ENCODE assay signal across 8 cellular contexts in genomic region chr15:84750583-84751092, GRCh38. TPM values are rescaled to one million over a fixed set of nuclear protein-coding genes. Genes with fewer than 3 reads are reported as not detected.
DNase-seq lines count a peak whose midpoint lies in the region; ATAC-seq and TF ChIP-seq lines count a peak whose summit lies in the region.

No MANE protein-coding gene starts in this region.

- H3K9me3 ChIP-seq in right atrium auricular region (no peaks in the 10 kb centered on the region), psoas muscle (no peaks in the 10 kb centered on the region)

- peak overlapping the region; percentile 91 for H3K4me3 Mint-ChIP-seq in central memory CD8-positive, alpha-beta T cell

- no peaks in the 10 kb centered on the region for H3K9me3 Mint-ChIP-seq in central memory CD8-positive, alpha-beta T cell

- peak overlapping the region; percentile 65 for H3K27ac Mint-ChIP-seq in central memory CD8-positive, alpha-beta T cell (ENCODE audit: low read depth)

- H3K27me3 ChIP-seq in right atrium auricular region, result no peaks in the 10 kb centered on the region
- no peaks in the 10 kb centered on the region for H3K27me3 ChIP-seq in psoas muscle (ENCODE audit: insufficient read depth in 3 of 3, low read length in 2 of 3)

- peaks cover 0 to 69% of the 10 kb centered on the region in 2 donors for H3K4me1 ChIP-seq in right atrium auricular region
- H3K4me1 ChIP-seq in psoas muscle, result peaks cover 74% of the 10 kb centered on the region

- no peak for ATAC-seq in Right ventricle myocardium inferior
- ATAC-seq in central memory CD8-positive, alpha-beta T cell (replicated peaks; ENCODE audit: extremely low read depth, poor library complexity, severe bottlenecking), result no peak
- no peak for ATAC-seq in psoas muscle
- no peak for ATAC-seq in HG03196 (IDR thresholded peaks at IDR 0.05; ENCODE audit: unreplicated experiment)
- ATAC-seq in GM18873 (IDR thresholded peaks at IDR 0.05; ENCODE audit: low FRiP score, unreplicated experiment), result no peak

- H3K36me3 ChIP-seq in right atrium auricular region (no peaks in the 10 kb centered on the region), psoas muscle (ENCODE audit: insufficient read depth in 1 of 2, low read depth in 1 of 2) (no peaks in the 10 kb centered on the region)

- H3K27ac ChIP-seq in right atrium auricular region (peak overlapping the region; percentile 57 to 90), psoas muscle (peak overlapping the region; percentile 99)

- H3K4me1 Mint-ChIP-seq in central memory CD8-positive, alpha-beta T cell, result peaks cover 67% of the 10 kb centered on the region

- intact Hi-C loops in Right ventricle myocardium inferior (cut with DNase I), result no loop called here
- intact Hi-C loops in psoas muscle (cut with DNase I), result loop anchor here in 1 of 2 donors (2.0 to 5.0 kb wide), 2 partner anchors 34 to 98 kb away; partner anchors contain the start of gene WDR73

- no peaks in the 10 kb centered on the region for H3K27me3 Mint-ChIP-seq in central memory CD8-positive, alpha-beta T cell

- TF ChIP-seq CTCF in right atrium auricular region (IDR thresholded peaks at IDR 0.05), result no peak
- no peak for TF ChIP-seq CTCF in LNCaP clone FGC (IDR thresholded peaks at IDR 0.05; ENCODE audit: control insufficient read depth, extremely low read depth, insufficient read depth)
- TF ChIP-seq CTCF in psoas muscle (IDR thresholded peaks at IDR 0.05), result no peak

- DNase-seq in right atrium auricular region (ENCODE audit: low spot score), result no peak
- no peak for DNase-seq in Right ventricle myocardium inferior (ENCODE audit: missing footprints)
- no peak for DNase-seq in LNCaP clone FGC (ENCODE audit: low read depth)
- no peak for DNase-seq in central memory CD8-positive, alpha-beta T cell (ENCODE audit: low spot score in 2 of 2)
- DNase-seq in psoas muscle, result no peak
- no peak for DNase-seq in RKO (ENCODE audit: low spot score)

- peaks cover 24% of the 10 kb centered on the region for H3K36me3 Mint-ChIP-seq in central memory CD8-positive, alpha-beta T cell (ENCODE audit: insufficient read depth)

- H3K4me3 ChIP-seq in right atrium auricular region, result no peak overlapping the region
- peak overlapping the region; percentile 91 for H3K4me3 ChIP-seq in LNCaP clone FGC (ENCODE audit: low read depth, low read length)
- H3K4me3 ChIP-seq in psoas muscle, result peak overlapping the region; percentile 92

- WGBS in psoas muscle, 3 donors, result 22 to 45% (median 26%) methylated on average over 2 of the region's 2 CpGs

RNA-seq across cellular contexts. Expression of gene ZNF592, which starts 2.2 kb away (rescaled TPM):
- total RNA-seq in right atrium auricular region, result 10 to 100 TPM in 1 of 2 donors, 1 to 10 TPM in 1; 9.7 to 18.4 TPM
- total RNA-seq in Right ventricle myocardium inferior, result 19.2 TPM
- 10 to 100 TPM; 33.4 to 39.5 (median 35.5) TPM for total RNA-seq in psoas muscle
- polyA plus RNA-seq in psoas muscle, result 10 to 100 TPM; 13.1 to 43.3 (median 14.4) TPM

RNA-seq across cellular contexts. Expression of gene SEC11A, which starts 34.7 kb away (rescaled TPM):
- total RNA-seq in right atrium auricular region, result 10 to 100 TPM; 79.7 to 81.2 TPM
- total RNA-seq in Right ventricle myocardium inferior, result 84.7 TPM
- 100 to 1,000 TPM in 2 of 4 donors, 10 to 100 TPM in 2; 80.7 to 106 (median 95.5) TPM for total RNA-seq in psoas muscle
- 100 to 1,000 TPM; 146 to 237 (median 201) TPM for polyA plus RNA-seq in psoas muscle

Comparison
In these comparisons a context has a peak if more than half of its experiments do, and no peak if none do; other contexts are left out.
1. H3K4me3 ChIP-seq: peak in LNCaP clone FGC (single experiment) and psoas muscle (single experiment); none in right atrium auricular region (0 of 2).